ENCODE assay signal across 8 cellular contexts in genomic region chr5:90802695-90803317, GRCh38.
DNase-seq lines count a peak whose midpoint lies in the region; ATAC-seq and TF ChIP-seq lines count a peak whose summit lies in the region.

No MANE protein-coding gene starts in this region.

- intact Hi-C loops in ovary (cut with DNase I): no loop called here

- 22 to 30% (median 24%) methylated on average over 5 of the region's 5 CpGs for WGBS in ovary, 3 donors

- TF ChIP-seq EP300 in ovary (IDR thresholded peaks at IDR 0.05): no peak

- peak in 2 of 3 donors; percentile 18 to 20 for TF ChIP-seq CTCF in ovary (IDR thresholded peaks at IDR 0.05)

- H3K27me3 ChIP-seq in ovary: no peaks in the 10 kb centered on the region

- no peak for TF ChIP-seq POLR2A in ovary (IDR thresholded peaks at IDR 0.05)

- H3K4me1 ChIP-seq in ovary (ENCODE audit: insufficient read depth): no peaks in the 10 kb centered on the region

- no peak overlapping the region for H3K27ac ChIP-seq in ovary

- DNase-seq in NCI-H510A treated with DMSO at 0.1 percent for 48 hours (lab: John Stamatoyannopoulos, UW): peak; percentile 7
- no peak for DNase-seq in NCI-H510A (lab: John Stamatoyannopoulos, UW)
- peak; percentile 11 for DNase-seq in GM19238 (ENCODE audit: insufficient read length, low spot score)
- peak; percentile 62 for DNase-seq in OCI-M1 (lab: John Stamatoyannopoulos, UW)
- DNase-seq in epidermal melanocyte (ENCODE audit: insufficient read length, low spot score): peak; percentile 49
- no peak for DNase-seq in ovary
- DNase-seq in activated gamma-delta T cell treated with Interleukin-2 at 50 U/mL for 16 hours: no peak

- H3K36me3 ChIP-seq in ovary: no peaks in the 10 kb centered on the region

- H3K4me3 ChIP-seq in ovary: no peak overlapping the region

- ATAC-seq in HG03342 (IDR thresholded peaks at IDR 0.05; ENCODE audit: unreplicated experiment): peak; percentile 86

- H3K9me3 ChIP-seq in ovary: no peaks in the 10 kb centered on the region

Comparison
In these comparisons a context has a peak if more than half of its experiments do, and no peak if none do; other contexts are left out.
1. DNase-seq: peak in NCI-H510A treated with DMSO at 0.1 percent for 48 hours (single experiment), GM19238 (single experiment), OCI-M1 (single experiment) and epidermal melanocyte (single experiment); none in NCI-H510A (single experiment), ovary (0 of 5) and activated gamma-delta T cell treated with Interleukin-2 at 50 U/mL for 16 hours (single experiment).